In the genomic region with DNA sequence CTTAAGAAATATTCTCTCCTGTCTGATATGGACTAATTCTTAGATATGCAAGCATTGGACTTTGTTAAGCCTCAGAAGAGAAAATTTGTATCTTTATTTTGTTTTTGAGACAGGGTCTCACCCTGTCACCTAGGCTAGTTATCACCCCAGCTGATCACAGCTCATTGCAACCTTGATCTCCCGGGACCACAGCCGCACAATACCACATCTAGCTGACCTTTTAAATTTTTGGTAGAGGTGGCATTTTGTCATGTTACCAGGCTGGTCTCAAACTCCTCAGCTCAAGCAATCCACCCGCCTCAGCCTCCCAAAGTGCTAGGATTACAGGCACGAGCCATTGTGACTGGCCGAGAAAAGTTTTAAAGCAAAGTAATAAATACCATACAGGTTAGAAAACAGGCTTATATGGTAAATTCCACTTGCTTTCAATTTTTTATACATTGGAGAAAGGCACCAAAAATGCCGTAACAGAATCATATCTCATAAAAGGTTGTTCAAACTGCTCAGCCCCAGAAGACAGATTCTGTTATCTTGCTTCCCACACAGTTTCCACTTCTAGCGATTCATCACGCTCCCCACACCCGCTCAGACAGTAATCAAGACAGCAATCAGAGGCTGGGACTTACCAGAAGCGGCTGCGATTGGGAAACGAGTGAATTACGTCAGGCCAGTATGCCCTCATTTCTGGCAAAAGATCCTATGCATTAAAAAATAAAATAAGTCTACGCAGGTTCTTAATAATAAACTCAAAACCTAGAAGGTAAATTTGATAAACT, we compare ENCODE assay signal across 13 cellular contexts. TPM values are rescaled to one million over a fixed set of nuclear protein-coding genes. Genes with fewer than 3 reads are reported as not detected.
A peak's percentile ranks its signal among the peaks of the same experiment; 100 is the strongest.
DNase-seq lines count a peak whose midpoint lies in the region; ATAC-seq and TF ChIP-seq lines count a peak whose summit lies in the region.
"Had no signal": no experiment of that assay in that cellular context is flagged by ENCODE, and none has a peak within 500 bp of the region (broad histone marks: within the 10 kb centered on the region; RNA-seq: fewer than 3 reads in every experiment).

No MANE protein-coding gene starts in this region.

- peak overlapping the region; percentile 62 for H3K27ac ChIP-seq in CD4-positive, alpha-beta T cell (ENCODE audit: low read depth, low read length)
- H3K27ac ChIP-seq in endodermal cell (ENCODE audit: low read depth, low read length) (no peak overlapping the region), A673 (ENCODE audit: low read depth, low read length, poor library complexity, severe bottlenecking) (no peak overlapping the region)

- peak; percentile 93 for ATAC-seq in CD4-positive, alpha-beta T cell (ENCODE audit: poor library complexity)
- ATAC-seq in omental fat pad (ENCODE audit: low FRiP score) (peak; percentile 70), HG03159 (IDR thresholded peaks at IDR 0.05; ENCODE audit: unreplicated experiment) (no peak)
- ATAC-seq: HepG2 had no signal

- 90 to 93% methylated on average over 8 to 13 of the region's 14 CpGs for WGBS in endodermal cell (ENCODE audit: insufficient coverage in 1 of 2, insufficient read length in 1 of 2), 2 experiments

- DNase-seq in CD4-positive, alpha-beta T cell = peak in 8 of 10 experiments; percentile 38 to 68 (median 54)
- peak; percentile 42 for DNase-seq in T-helper 9 cell
- DNase-seq in omental fat pad (ENCODE audit: low spot score) = peak; percentile 64
- no peak for DNase-seq in endodermal cell
- no peak for DNase-seq in superior temporal gyrus (ENCODE audit: extremely low spot score)
- no peak for DNase-seq in A673 (ENCODE audit: low spot score)
- DNase-seq: C1 segment of cervical spinal cord, NCI-H2171 treated with DMSO at 0.1 percent for 48 hours, SHP77 treated with DMSO at 0.1 percent for 48 hours had no signal

- peak overlapping the region; percentile 86 for H3K27ac Mint-ChIP-seq in CD4-positive, alpha-beta T cell
- peak overlapping the region; percentile 89 for H3K27ac Mint-ChIP-seq in activated naive CD8-positive, alpha-beta T cell
- no peak overlapping the region for H3K27ac Mint-ChIP-seq in endodermal cell

- H3K4me3 ChIP-seq in endodermal cell (ENCODE audit: low read length) = no peak overlapping the region
- H3K4me3 ChIP-seq in A673 (ENCODE audit: low read depth, low read length, poor library complexity, severe bottlenecking) = no peak overlapping the region

- POLR2A ChIA-PET in CD4-positive, alpha-beta T cell (lab: Charles Lee) = interaction anchor here (0.7 to 1.6 kb wide), 3 partner anchors 14 to 47 kb away, joined by 3 to 6 read pairs (median 3); a partner anchor contains a TSS
- POLR2A ChIA-PET in A673 (lab: Charles Lee; ENCODE audit: low non-redundant PET) = no interaction called here

- intact Hi-C loops in CD4-positive, alpha-beta T cell (cut with DNase I, micrococcal nuclease) = loop anchor here in 1 of 2 experiments (2.0 kb wide), 1 partner anchor 16 kb away; no protein-coding TSS in a partner anchor
- intact Hi-C loops in A673 (cut with micrococcal nuclease; ENCODE audit: unreplicated experiment) = no loop called here

- BruUV-seq in A673 (replicated peaks; lab: Mats Ljungman, UMichigan) = no TSS peak

- peak overlapping the region; percentile 57 for H3K4me3 Mint-ChIP-seq in CD4-positive, alpha-beta T cell
- H3K4me3 Mint-ChIP-seq in activated naive CD8-positive, alpha-beta T cell = no peak overlapping the region
- H3K4me3 Mint-ChIP-seq in endodermal cell = no peak overlapping the region
- H3K4me3 Mint-ChIP-seq: neural crest cell had no signal

- H3K4me1 ChIP-seq in endodermal cell (ENCODE audit: control insufficient read depth, insufficient read depth, low read length) = no peaks in the 10 kb centered on the region
- no peaks in the 10 kb centered on the region for H3K4me1 ChIP-seq in A673 (ENCODE audit: insufficient read depth, low read length, poor library complexity, severe bottlenecking)

- H3K9me3 ChIP-seq in CD4-positive, alpha-beta T cell (ENCODE audit: control insufficient read depth, low read length) = no peaks in the 10 kb centered on the region
- H3K9me3 ChIP-seq in endodermal cell (ENCODE audit: control insufficient read depth, low read length) = no peaks in the 10 kb centered on the region
- no peaks in the 10 kb centered on the region for H3K9me3 ChIP-seq in A673 (ENCODE audit: low read depth, low read length, poor library complexity, severe bottlenecking)

- H3K36me3 Mint-ChIP-seq in CD4-positive, alpha-beta T cell (ENCODE audit: low read depth) = peaks cover 92% of the 10 kb centered on the region
- peaks cover 6% of the 10 kb centered on the region for H3K36me3 Mint-ChIP-seq in activated naive CD8-positive, alpha-beta T cell
- peaks cover 32% of the 10 kb centered on the region for H3K36me3 Mint-ChIP-seq in endodermal cell (ENCODE audit: low read depth)

- peaks cover 46% of the 10 kb centered on the region for H3K4me1 Mint-ChIP-seq in CD4-positive, alpha-beta T cell (ENCODE audit: low read depth)
- H3K4me1 Mint-ChIP-seq in activated naive CD8-positive, alpha-beta T cell (ENCODE audit: low read depth) = peaks cover 19% of the 10 kb centered on the region
- H3K4me1 Mint-ChIP-seq in endodermal cell = peaks cover 4% of the 10 kb centered on the region

- H3K27me3 Mint-ChIP-seq in CD4-positive, alpha-beta T cell = no peaks in the 10 kb centered on the region
- H3K27me3 Mint-ChIP-seq in activated naive CD8-positive, alpha-beta T cell = no peaks in the 10 kb centered on the region
- peaks cover 6% of the 10 kb centered on the region for H3K27me3 Mint-ChIP-seq in endodermal cell (ENCODE audit: insufficient read depth)

- CTCF ChIA-PET in CD4-positive, alpha-beta T cell (lab: Charles Lee) = interaction anchor here (1.5 to 2.0 kb wide), 2 partner anchors 9 to 47 kb away, joined by 3 to 9 read pairs; no protein-coding TSS in a partner anchor
- CTCF ChIA-PET in A673 (lab: Charles Lee) = no interaction called here

- H3K9me3 Mint-ChIP-seq in CD4-positive, alpha-beta T cell = no peaks in the 10 kb centered on the region
- H3K9me3 Mint-ChIP-seq in activated naive CD8-positive, alpha-beta T cell (ENCODE audit: low read depth) = no peaks in the 10 kb centered on the region
- peaks cover 2% of the 10 kb centered on the region for H3K9me3 Mint-ChIP-seq in endodermal cell
- H3K9me3 Mint-ChIP-seq: neural crest cell had no signal

- no peak overlapping the region for H3K9ac ChIP-seq in endodermal cell (ENCODE audit: extremely low read depth, low read length, poor library complexity, severe bottlenecking)

- H3K36me3 ChIP-seq in endodermal cell (ENCODE audit: control insufficient read depth, insufficient read depth, low read length) (peaks cover 9% of the 10 kb centered on the region), A673 (ENCODE audit: insufficient read depth, low read length, poor library complexity, severe bottlenecking) (no peaks in the 10 kb centered on the region)

- TF ChIP-seq CTCF in CD4-positive, alpha-beta T cell (IDR thresholded peaks at IDR 0.05) = no peak
- no peak for TF ChIP-seq CTCF in omental fat pad (IDR thresholded peaks at IDR 0.05)
- TF ChIP-seq CTCF in endodermal cell (conservative IDR thresholded peaks at IDR 0.05) = no peak
- TF ChIP-seq CTCF in A673 (conservative IDR thresholded peaks at IDR 0.05; ENCODE audit: low read depth, low read length) = no peak

- no peaks in the 10 kb centered on the region for H3K27me3 ChIP-seq in CD4-positive, alpha-beta T cell (ENCODE audit: control insufficient read depth, insufficient read depth, low read length)
- H3K27me3 ChIP-seq in endodermal cell (ENCODE audit: control insufficient read depth, insufficient read depth, low read length, poor library complexity, severe bottlenecking) (no peaks in the 10 kb centered on the region), A673 (replicated peaks; ENCODE audit: insufficient read depth, low read depth, low read length, poor library complexity) (no peaks in the 10 kb centered on the region)

RNA-seq across cellular contexts. Expression of a gene that starts 13.8 kb away (rescaled TPM):
- 100 to 1,000 TPM; 164 to 165 TPM for total RNA-seq in CD4-positive, alpha-beta T cell
- total RNA-seq in omental fat pad (100 to 1,000 TPM in 1 of 4 donors, 10 to 100 TPM in 3; 68.4 to 129 (median 84.4) TPM), endodermal cell (10 to 100 TPM; 25.8 to 29.3 TPM), A673 (2021) (5.7 and 11.9 TPM in 2 replicates)
- 15.1 TPM for polyA plus RNA-seq in endodermal cell (2013, experiment 1 of 2)
- polyA plus RNA-seq in endodermal cell (2013, experiment 2 of 2) = 18.5 TPM

RNA-seq across cellular contexts. Expression of a gene that starts 56.6 kb away (rescaled TPM):
- total RNA-seq in CD4-positive, alpha-beta T cell = 10 to 100 TPM; 12.5 to 13.5 TPM
- total RNA-seq in omental fat pad (10 to 100 TPM; 12.2 to 13.7 (median 13.4) TPM), endodermal cell (10 to 100 TPM; 36.0 to 43.9 TPM), A673 (2021) (33.4 and 34.2 TPM in 2 replicates)
- 28.5 TPM for polyA plus RNA-seq in endodermal cell (2013, experiment 1 of 2)
- polyA plus RNA-seq in endodermal cell (2013, experiment 2 of 2) = 30.3 TPM

Comparison
In these comparisons a context has a peak if more than half of its experiments do, and no peak if none do; other contexts are left out.
1. DNase-seq: peak in CD4-positive, alpha-beta T cell (8 of 10), T-helper 9 cell (single experiment) and omental fat pad (single experiment); none in endodermal cell (single experiment), superior temporal gyrus (single experiment) and A673 (single experiment).